ENCODE assay signal across 28 cellular contexts in genomic region chr4:46837639-46838038, GRCh38.
"Had no signal": no experiment of that assay in that cellular context is flagged by ENCODE, and none has a peak within 500 bp of the region (broad histone marks: within the 10 kb centered on the region; RNA-seq: fewer than 3 reads in every experiment).

No MANE protein-coding gene starts in this region.

- H3K9me3 ChIP-seq: neutrophil, psoas muscle, spleen, thoracic aorta, tibial artery, transverse colon, upper lobe of right lung, uterus had no signal

- H3K4me1 ChIP-seq: parathyroid adenoma, psoas muscle, spleen, tibial artery, transverse colon, upper lobe of right lung, uterus had no signal

- DNase-seq: naive B cell; naive thymus-derived CD8-positive, alpha-beta T cell; nephron progenitor cell; nucleus accumbens; posterior cingulate gyrus; psoas muscle; right cardiac atrium; spleen; stimulated activated CD4-positive, alpha-beta T cell treated with anti-CD3 and anti-CD28 coated beads, Interleukin-12 subunit alpha, Interleukin-12 subunit beta, amount 100 ng/mL, for 4 hours; stimulated activated CD4-positive, alpha-beta T cell treated with anti-CD3 and anti-CD28 coated beads, Interleukin-1b, Interleukin-23, amount 100 ng/mL, for 48 hours; stimulated activated CD4-positive, alpha-beta T cell treated with anti-CD3 and anti-CD28 coated beads, Interleukin-4, amount 100 ng/mL, for 1 hour; stimulated activated CD4-positive, alpha-beta T cell treated with anti-CD3 and anti-CD28 coated beads, Interleukin-4, amount 100 ng/mL, for 4 hours; stimulated activated CD8-positive, alpha-beta memory T cell treated with anti-CD3 and anti-CD28 coated beads, Interleukin-4, amount 100 ng/mL, for 48 hours; stimulated activated naive CD4-positive, alpha-beta T cell; stimulated activated naive CD8-positive, alpha-beta T cell treated with anti-CD3 and anti-CD28 coated beads, Interleukin-15, amount 100 ng/mL, for 72 hours; stimulated activated naive CD8-positive, alpha-beta T cell treated with anti-CD3 and anti-CD28 coated beads, Interleukin-15, Interleukin-2, amounts not matched to agents 100 U/mL and 50 U/mL, for 24 hours; tibial artery; transverse colon; upper lobe of right lung; uterus had no signal

- H3K27ac ChIP-seq: neutrophil, parathyroid adenoma, psoas muscle, skin epidermis, spleen, thoracic aorta, tibial artery, transverse colon, upper lobe of right lung, uterus had no signal

- H3K36me3 ChIP-seq: neutrophil, spleen, thoracic aorta, tibial artery, transverse colon, upper lobe of right lung, uterus had no signal

- H3K79me2 ChIP-seq: parathyroid adenoma had no signal

- ATAC-seq: naive thymus-derived CD8-positive, alpha-beta T cell; natural killer cell treated with Interleukin-12 subunit alpha and Interleukin-12 subunit beta and Interleukin-15 and Interleukin-18, amount 100 ng/mL, for 72 hours; psoas muscle; right cardiac atrium; sciatic nerve; stimulated activated memory B cell treated with anti-CD40 and anti-IgM and Interleukin-4, amounts not matched to agents 10 μg/mL and 1 μg/mL and 100 μg/mL, for 72 hours; stimulated activated naive CD8-positive, alpha-beta T cell treated with anti-CD3 and anti-CD28 coated beads, Interleukin-15, amount 100 ng/mL, for 72 hours; stimulated activated naive CD8-positive, alpha-beta T cell treated with anti-CD3 and anti-CD28 coated beads, Interleukin-15, Interleukin-2, amounts not matched to agents 100 U/mL and 50 U/mL, for 24 hours; upper lobe of right lung had no signal

- H2AFZ ChIP-seq: parathyroid adenoma had no signal

- H3K4me2 ChIP-seq: smooth muscle cell had no signal

- H3K9ac ChIP-seq: parathyroid adenoma had no signal

- H3K4me3 ChIP-seq: psoas muscle, skin epidermis, smooth muscle cell, spleen, thoracic aorta, tibial artery, transverse colon, upper lobe of right lung, uterus had no signal

- H3K27me3 ChIP-seq: neutrophil, spleen, tibial artery, transverse colon, upper lobe of right lung, uterus had no signal
